ENCODE assay signal across 8 cellular contexts in the genomic region with DNA sequence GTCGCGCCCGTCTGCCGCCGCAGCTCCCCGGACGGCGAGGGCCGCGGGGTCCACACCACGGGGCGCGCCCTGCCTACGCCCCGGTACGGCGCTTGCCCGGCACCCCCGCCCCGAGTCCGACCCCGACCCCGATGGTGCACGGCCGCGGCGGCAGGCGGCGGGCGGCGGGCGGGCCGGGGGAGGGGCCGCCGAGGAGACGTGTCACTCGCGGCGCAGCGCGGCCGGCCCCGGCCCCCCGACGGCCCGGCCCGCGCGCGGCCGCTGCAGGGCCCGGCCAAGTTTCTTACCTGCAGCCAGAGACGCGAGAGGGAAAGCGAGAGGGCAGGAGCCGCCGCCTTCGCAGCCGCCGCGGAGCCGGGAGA. TPM values are rescaled to one million over a fixed set of nuclear protein-coding genes. Genes with fewer than 3 reads are reported as not detected.
A peak's percentile ranks its signal among the peaks of the same experiment; 100 is the strongest.
DNase-seq lines count a peak whose midpoint lies in the region; ATAC-seq, FAIRE-seq and TF ChIP-seq lines count a peak whose summit lies in the region.

No MANE protein-coding gene starts in this region.

- intact Hi-C loops in breast epithelium (cut with DNase I; ENCODE audit: low total_unique reads) = loop anchor here (10.0 kb wide), 1 partner anchor 213 kb away; no protein-coding TSS in a partner anchor

- WGBS in A549 (ENCODE audit: missing lambda C conversion rate) = 0% methylated on average over 5 of the region's 62 CpGs

- ATAC-seq in A549 (peak in 1 of 2 experiments; percentile 25; a peak in 3 of 6 replicates), GM19324 (IDR thresholded peaks at IDR 0.05; ENCODE audit: low FRiP score, unreplicated experiment) (peak; percentile 16), HG03460 (IDR thresholded peaks at IDR 0.05; ENCODE audit: unreplicated experiment) (peak; percentile 13), HG03378 (IDR thresholded peaks at IDR 0.05; ENCODE audit: unreplicated experiment) (no peak), GM18858 (IDR thresholded peaks at IDR 0.05; ENCODE audit: unreplicated experiment) (no peak)
- peak; percentile 0 to 4 for ATAC-seq in naive thymus-derived CD8-positive, alpha-beta T cell

- FAIRE-seq in A549 (lab: Jason Lieb, UNC) = no peak

- no peak for TF ChIP-seq RAD21 in A549 (conservative IDR thresholded peaks at IDR 0.05 in 1 of 2, IDR thresholded peaks at IDR 0.05 in 1 of 2)

- H3K27ac Mint-ChIP-seq in naive thymus-derived CD8-positive, alpha-beta T cell = peak overlapping the region in 5 of 10 donors; percentile 34 to 90 (median 73)

- H3K27ac ChIP-seq in A549 = peak overlapping the region; percentile 95 to 96
- peak overlapping the region; percentile 93 to 97 for H3K27ac ChIP-seq in breast epithelium

- H3K4me1 ChIP-seq in A549 (peaks cover 36% of the 10 kb centered on the region), breast epithelium (peaks cover 4 to 5% of the 10 kb centered on the region in 2 donors)

- no peaks in the 10 kb centered on the region for H3K36me3 ChIP-seq in breast epithelium

- peaks cover 12 to 29% (median 19%) of the 10 kb centered on the region in 4 donors for H3K4me1 Mint-ChIP-seq in naive thymus-derived CD8-positive, alpha-beta T cell

- H3K4me3 ChIP-seq in A549 (peak overlapping the region; percentile 96), breast epithelium (peak overlapping the region; percentile 71 to 95 (median 86))

- peak overlapping the region; percentile 85 for H3K4me2 ChIP-seq in A549

- H3K36me3 Mint-ChIP-seq in naive thymus-derived CD8-positive, alpha-beta T cell = peaks cover 0 to 3% (median 0%) of the 10 kb centered on the region in 3 donors

- TF ChIP-seq CTCF in A549 (IDR thresholded peaks at IDR 0.05) (no peak), breast epithelium (IDR thresholded peaks at IDR 0.05) (no peak)

- no peak for TF ChIP-seq POLR2A in A549 (IDR thresholded peaks at IDR 0.05; ENCODE audit: low read length)
- TF ChIP-seq POLR2A in breast epithelium (IDR thresholded peaks at IDR 0.05) = no peak
- no peak for TF ChIP-seq POLR2A in erythroblast (IDR thresholded peaks at IDR 0.05; ENCODE audit: low read length)

- no peak for DNase-seq in A549 (ENCODE audit: low read depth in 1 of 2, low spot score in 1 of 2)
- no peak for DNase-seq in breast epithelium (ENCODE audit: low spot score in 2 of 2)
- peak in 1 of 10 donors; percentile 40 for DNase-seq in naive thymus-derived CD8-positive, alpha-beta T cell
- no peak for DNase-seq in erythroblast (lab: John Stamatoyannopoulos, UW)

- H3K9me3 Mint-ChIP-seq in naive thymus-derived CD8-positive, alpha-beta T cell = no peaks in the 10 kb centered on the region

- H3K27me3 Mint-ChIP-seq in naive thymus-derived CD8-positive, alpha-beta T cell = peaks cover 10 to 28% (median 21%) of the 10 kb centered on the region in 5 donors

- no peak for TF ChIP-seq EP300 in A549 (IDR thresholded peaks at IDR 0.05)

- peaks cover 11% of the 10 kb centered on the region for H3K9me3 ChIP-seq in A549
- no peaks in the 10 kb centered on the region for H3K9me3 ChIP-seq in breast epithelium

- no peaks in the 10 kb centered on the region for H3K27me3 ChIP-seq in breast epithelium

- CTCF ChIA-PET in A549 (lab: Yijun Ruan, JAX) = interaction anchor here (0.6 to 5.9 kb wide), 58 partner anchors 7 to 594 kb away, joined by 3 to 58 read pairs (median 4); a partner anchor contains a TSS

- POLR2A ChIA-PET in A549 (lab: Yijun Ruan, JAX) = interaction anchor here (0.9 to 2.0 kb wide), 9 partner anchors 37 to 607 kb away, joined by 3 to 13 read pairs (median 6); a partner anchor contains a TSS
- POLR2A ChIA-PET in naive thymus-derived CD8-positive, alpha-beta T cell (lab: Charles Lee) = interaction anchor here (0.6 to 2.3 kb wide), 10 partner anchors 71 to 826 kb away, joined by 3 to 25 read pairs (median 6); a partner anchor contains a TSS

- H3K4me3 Mint-ChIP-seq in naive thymus-derived CD8-positive, alpha-beta T cell = peak overlapping the region in 9 of 10 donors; percentile 79 to 93 (median 89)

TF ChIP-seq in A549, 52 proteins besides CTCF, POLR2A, EP300 and RAD21:
- TF ChIP-seq NPAS2 (CRISPR knock-in tag; IDR thresholded peaks at IDR 0.05; ENCODE audit: borderline replicate concordance) (no peak), PHF8 (IDR thresholded peaks at IDR 0.05; ENCODE audit: borderline replicate concordance, low read depth) (peak; percentile 62; the same call in 1 of the 2 replicates)

RNA-seq across cellular contexts. Expression of a gene that starts 0.3 kb away (rescaled TPM):
- polyA plus RNA-seq in A549 (2011; rRNA removed) = 51.6 and 56.5 TPM in 2 replicates
- 37.9 and 38.9 TPM in 2 replicates for polyA plus RNA-seq in A549 (2012; cell fraction: cytosol; rRNA removed)
- 98.9 and 119 TPM in 2 replicates for polyA plus RNA-seq in A549 (2012; cell fraction: nucleus; rRNA removed)
- polyA plus RNA-seq in A549 (2017; fragmentation: RNase III; extraction: RNeasy Plus Mini Kit Qiagen cat#74134 plus additional on column Dnase treatment) = 71.2 to 81.8 TPM (median 79.6 TPM) in 3 replicates
- 33.5 and 42.1 TPM in 2 replicates for polyA minus RNA-seq in A549 (2011; rRNA and poly(A)+ RNA removed)
- 10 to 100 TPM; 49.8 to 92.4 (median 78.0) TPM for total RNA-seq in breast epithelium
- 10 to 100 TPM; 19.6 to 22.4 TPM for total RNA-seq in naive thymus-derived CD8-positive, alpha-beta T cell
- polyA plus RNA-seq in naive thymus-derived CD8-positive, alpha-beta T cell = 1 to 10 TPM; 1.7 to 8.9 (median 4.9) TPM

RNA-seq across cellular contexts. Expression of a gene that starts 18.0 kb away (rescaled TPM):
- not detected in 2 replicates for polyA plus RNA-seq in A549 (2011; rRNA removed)
- polyA plus RNA-seq in A549 (2012; cell fraction: cytosol; rRNA removed) = not detected in 2 replicates
- not detected in 2 replicates for polyA plus RNA-seq in A549 (2012; cell fraction: nucleus; rRNA removed)
- polyA plus RNA-seq in A549 (2017; fragmentation: RNase III; extraction: RNeasy Plus Mini Kit Qiagen cat#74134 plus additional on column Dnase treatment) = not detected in 3 replicates
- not detected in 2 replicates for polyA minus RNA-seq in A549 (2011; rRNA and poly(A)+ RNA removed)
- not detected for total RNA-seq in breast epithelium
- not detected for total RNA-seq in naive thymus-derived CD8-positive, alpha-beta T cell
- polyA plus RNA-seq in naive thymus-derived CD8-positive, alpha-beta T cell = not detected

Comparison
In these comparisons a context has a peak if more than half of its experiments do, and no peak if none do; other contexts are left out.
1. ATAC-seq: peak in GM19324 (single experiment), HG03460 (single experiment) and naive thymus-derived CD8-positive, alpha-beta T cell (2 of 2); none in HG03378 (single experiment) and GM18858 (single experiment).